ENCODE assay signal across 13 cellular contexts in the genomic region with DNA sequence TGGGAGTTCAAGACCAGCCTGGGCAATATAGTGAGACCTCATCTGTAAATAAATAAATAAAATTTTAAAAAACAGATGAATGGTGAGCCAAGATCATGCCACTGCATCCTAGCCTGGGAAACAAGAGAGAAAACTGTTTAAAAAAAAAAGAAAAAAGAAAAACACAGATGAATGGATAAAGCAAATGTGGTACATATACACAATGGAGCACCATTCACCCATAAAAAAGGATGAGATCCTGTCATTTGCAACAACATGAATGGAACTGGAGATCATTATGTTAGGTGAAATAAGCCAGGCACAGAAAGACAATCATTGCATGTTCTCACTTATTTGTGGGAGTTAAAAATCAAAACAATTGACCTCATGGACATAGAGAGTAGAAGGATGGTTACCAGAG. TPM values are rescaled to one million over a fixed set of nuclear protein-coding genes. Genes with fewer than 3 reads are reported as not detected.
"Had no signal": no experiment of that assay in that cellular context is flagged by ENCODE, and none has a peak within 500 bp of the region (broad histone marks: within the 10 kb centered on the region; RNA-seq: fewer than 3 reads in every experiment).

No MANE protein-coding gene starts in this region.

RNA-seq across cellular contexts. Expression of a gene that starts 25.4 kb away (rescaled TPM):
- total RNA-seq: activated B cell treated with CpG ODN at 0.5 μM for 24 hours; activated CD4-positive, alpha-beta memory T cell treated with anti-CD3 and anti-CD28 coated beads for 36 hours; activated CD4-positive, alpha-beta memory T cell treated with anti-CD3 and anti-CD28 coated beads, Interleukin-2, amount 10 ng/mL, durations not matched to agents 7 days and 5 days; activated CD4-positive, alpha-beta T cell treated with anti-CD3 and anti-CD28 coated beads for 36 hours; activated CD4-positive, alpha-beta T cell treated with anti-CD3 and anti-CD28 coated beads, Interleukin-2, amount 10 ng/mL, durations not matched to agents 24 days and 14 days; activated CD4-positive, alpha-beta T cell treated with anti-CD3 and anti-CD28 coated beads, Interleukin-2, amount 10 ng/mL, durations not matched to agents 7 days and 5 days; activated CD8-positive, alpha-beta memory T cell treated with anti-CD3 and anti-CD28 coated beads for 36 hours; activated CD8-positive, alpha-beta memory T cell treated with anti-CD3 and anti-CD28 coated beads, Interleukin-2, amount 10 ng/mL, durations not matched to agents 7 days and 5 days; activated CD8-positive, alpha-beta T cell treated with anti-CD3 and anti-CD28 coated beads for 36 hours; activated CD8-positive, alpha-beta T cell treated with anti-CD3 and anti-CD28 coated beads, Interleukin-2, amount 10 ng/mL, durations not matched to agents 7 days and 5 days; T-helper 1 cell treated with Interleukin-12 subunit alpha and Interleukin-12 subunit beta and Interleukin-4 antibody, amounts not matched to agents 30 ng/mL and 1 ng/mL, for 36 hours; T-helper 2 cell treated with Interferon-gamma antibody and Interleukin-4, amounts not matched to agents 100 ng/mL and 5 ng/mL, for 36 hours; WTC11 had no signal
